In the genomic region with DNA sequence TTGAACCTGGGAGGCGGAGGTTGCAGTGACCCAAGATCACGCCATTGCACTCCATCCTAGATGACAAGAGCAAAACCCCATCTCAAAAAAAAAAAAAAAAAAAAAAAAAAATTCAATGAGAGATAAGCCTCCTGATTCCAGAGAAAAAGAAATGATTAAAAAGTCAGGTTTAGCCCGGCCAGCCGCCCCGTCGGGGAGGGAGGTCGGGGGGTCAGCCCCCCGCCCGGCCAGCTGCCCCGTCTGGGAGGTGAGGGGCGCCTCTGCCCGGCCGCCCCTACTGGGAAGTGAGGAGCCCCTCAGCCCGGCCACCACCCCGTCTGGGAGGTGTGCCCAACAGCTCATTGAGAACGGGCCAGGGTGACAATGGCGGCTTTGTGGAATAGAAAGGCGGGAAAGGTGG, we compare ENCODE assay signal across 4 cellular contexts. TPM values are rescaled to one million over a fixed set of nuclear protein-coding genes. Genes with fewer than 3 reads are reported as not detected.
DNase-seq lines count a peak whose midpoint lies in the region; ATAC-seq and TF ChIP-seq lines count a peak whose summit lies in the region.
"Not testable (repeated sequence)": the region's sequence is repeated elsewhere in the genome, so short reads cannot be mapped to it uniquely, and the experiment has no call there.
"Had no signal": no experiment of that assay in that cellular context is flagged by ENCODE, and none has a peak within 500 bp of the region (broad histone marks: within the 10 kb centered on the region; RNA-seq: fewer than 3 reads in every experiment).

No MANE protein-coding gene starts in this region.

- CTCF ChIA-PET in IMR-90 (lab: Yijun Ruan, JAX) = not testable (repeated sequence)

- H2BK120ac ChIP-seq in IMR-90 (ENCODE audit: low read depth, low read length) = 0 out of 2 replicates have a peak overlapping the region, but pooled peaks have one; percentile 32

- H3K36me3 ChIP-seq in IMR-90 (ENCODE audit: control insufficient read depth, insufficient read depth, low read length); esophagus muscularis mucosa: not testable (repeated sequence)

- H2BK5ac ChIP-seq in IMR-90 (ENCODE audit: low read depth, low read length, poor library complexity, severe bottlenecking) = peak overlapping the region; percentile 52

- H3K27ac ChIP-seq in IMR-90 (ENCODE audit: insufficient read depth, low read length); esophagus muscularis mucosa (replicated peaks in 1 of 4): not testable (repeated sequence)

- 0 out of 2 replicates have a peak overlapping the region, but pooled peaks have one; percentile 35 for H2BK20ac ChIP-seq in IMR-90 (ENCODE audit: low read depth, low read length)

- not testable (repeated sequence) for BruUV-seq in IMR-90 (replicated peaks; lab: Mats Ljungman, UMichigan)

- not testable (repeated sequence) for H3K9me3 ChIP-seq in IMR-90 (ENCODE audit: control insufficient read depth, insufficient read depth, low read length); esophagus muscularis mucosa

- 96% methylated on average over 5 of the region's 18 CpGs; no CpG with 5 or more reads in 1 of the 2 experiments for WGBS in IMR-90 (ENCODE audit: extremely low coverage in 2 of 2, insufficient read length in 1 of 2), 2 experiments
- WGBS in esophagus muscularis mucosa = 98% methylated on average over 11 of the region's 18 CpGs

- intact Hi-C loops in IMR-90 (cut with micrococcal nuclease); esophagus muscularis mucosa (cut with DNase I): not testable (repeated sequence)

- not testable (repeated sequence) for H2BK15ac ChIP-seq in IMR-90 (ENCODE audit: low read depth, low read length)

- H4K5ac ChIP-seq in IMR-90 (ENCODE audit: low read depth, low read length) = not testable (repeated sequence)

- H3K4ac ChIP-seq in IMR-90 (ENCODE audit: low read depth, low read length) = not testable (repeated sequence)

- not testable (repeated sequence) for TF ChIP-seq RAD21 in IMR-90 (IDR thresholded peaks at IDR 0.05; ENCODE audit: low read length)

- DNase-seq in IMR-90 = not testable (repeated sequence)
- peak; percentile 50 for DNase-seq in esophagus muscularis mucosa (ENCODE audit: extremely low spot score)

- not testable (repeated sequence) for H3K18ac ChIP-seq in IMR-90 (ENCODE audit: low read depth, low read length)

- peaks cover 15% of the 10 kb centered on the region for H3K4me1 ChIP-seq in IMR-90 (ENCODE audit: control insufficient read depth, insufficient read depth, low read length)
- not testable (repeated sequence) for H3K4me1 ChIP-seq in esophagus muscularis mucosa

- H4K20me1 ChIP-seq in IMR-90 (ENCODE audit: insufficient read depth, low read length) = not testable (repeated sequence)

- H3K14ac ChIP-seq in IMR-90 (replicated peaks; ENCODE audit: low read depth, low read length) = not testable (repeated sequence)

- not testable (repeated sequence) for H3K79me1 ChIP-seq in IMR-90 (ENCODE audit: low read depth in 1 of 2, low read length in 2 of 2)

- H2AK9ac ChIP-seq in IMR-90 (replicated peaks; ENCODE audit: low read depth, low read length, poor library complexity) = not testable (repeated sequence)

- dilution Hi-C loops in IMR-90 (cut with HindIII; ENCODE audit: low sequenced_read_pairs, unreplicated experiment) = not testable (repeated sequence)

- H2AFZ ChIP-seq in IMR-90 (replicated peaks; ENCODE audit: low read length, poor library complexity) = not testable (repeated sequence)

- H4K91ac ChIP-seq in IMR-90 (ENCODE audit: insufficient read depth, low read depth, low read length) = not testable (repeated sequence)

- not testable (repeated sequence) for H3K27me3 ChIP-seq in IMR-90 (ENCODE audit: control insufficient read depth, insufficient read depth, low read length); esophagus muscularis mucosa

- TF ChIP-seq CTCF in IMR-90 (conservative IDR thresholded peaks at IDR 0.05; ENCODE audit: low read depth, low read length); esophagus muscularis mucosa (IDR thresholded peaks at IDR 0.05): not testable (repeated sequence)

- ATAC-seq in IMR-90 (ENCODE audit: low read depth) = not testable (repeated sequence)

- H3K4me2 ChIP-seq in IMR-90 (ENCODE audit: low read depth, low read length) = not testable (repeated sequence)

- H3K56ac ChIP-seq in IMR-90 (ENCODE audit: extremely low read depth, insufficient read depth, low read length) = not testable (repeated sequence)

- in situ Hi-C loops in IMR-90 (cut with MboI; ENCODE audit: low sequenced_read_pairs) = not testable (repeated sequence)

- peaks cover 14% of the 10 kb centered on the region for H3K9me1 ChIP-seq in IMR-90 (ENCODE audit: insufficient read depth, low read length)

- not testable (repeated sequence) for TF ChIP-seq POLR2A in IMR-90 (IDR thresholded peaks at IDR 0.05; ENCODE audit: low read depth, low read length); esophagus muscularis mucosa (IDR thresholded peaks at IDR 0.05; ENCODE audit: low read depth)

- not testable (repeated sequence) for H3K23ac ChIP-seq in IMR-90 (ENCODE audit: low read depth, low read length)

- peak overlapping the region; percentile 16; the same call in 1 of the 2 replicates for H2AK5ac ChIP-seq in IMR-90 (ENCODE audit: low read depth, low read length)

- H4K8ac ChIP-seq in IMR-90 (ENCODE audit: low read depth in 2 of 2, low read length in 2 of 2) = not testable (repeated sequence)

- TF ChIP-seq EP300 in esophagus muscularis mucosa (IDR thresholded peaks at IDR 0.05) = not testable (repeated sequence)

- not testable (repeated sequence) for H3K9ac ChIP-seq in IMR-90 (ENCODE audit: low read depth, low read length)

- POLR2A ChIA-PET in IMR-90 (lab: Charles Lee; ENCODE audit: unreplicated experiment) = not testable (repeated sequence)

- H3K4me3 ChIP-seq in IMR-90 (ENCODE audit: insufficient read depth, low read depth, low read length); esophagus muscularis mucosa: not testable (repeated sequence)

RNA-seq across cellular contexts. Expression of a gene that starts 49.4 kb away (rescaled TPM):
- total RNA-seq in IMR-90 (2012; rRNA removed) (8.1 and 9.7 TPM in 2 replicates), esophagus muscularis mucosa (10 to 100 TPM in 2 of 4 donors, 1 to 10 TPM in 2; 5.0 to 22.7 (median 8.6) TPM)
- polyA plus RNA-seq in IMR-90 (2012; rRNA removed) = 5.8 and 6.5 TPM in 2 replicates
- 3.1 and 3.3 TPM in 2 replicates for polyA plus RNA-seq in IMR-90 (2012; cell fraction: cytosol; rRNA removed)
- 5.1 and 11.9 TPM in 2 replicates for polyA plus RNA-seq in IMR-90 (2012; cell fraction: nucleus; rRNA removed; ENCODE audit: low replicate concordance)
- total RNA-seq: Calu3 had no signal
- polyA plus RNA-seq: CD14-positive monocyte had no signal
